ENCODE assay signal across 21 cellular contexts in genomic region chr15:38028869-38029268, GRCh38.
A peak's percentile ranks its signal among the peaks of the same experiment; 100 is the strongest.
DNase-seq lines count a peak whose midpoint lies in the region; ATAC-seq and TF ChIP-seq lines count a peak whose summit lies in the region.
"Had no signal": no experiment of that assay in that cellular context is flagged by ENCODE, and none has a peak within 500 bp of the region (broad histone marks: within the 10 kb centered on the region; RNA-seq: fewer than 3 reads in every experiment).

No MANE protein-coding gene starts in this region.

- no peaks in the 10 kb centered on the region for H3K36me3 ChIP-seq in PC-3 (ENCODE audit: low read depth, low read length)
- H3K36me3 ChIP-seq in osteoblast (ENCODE audit: insufficient read depth, low read length), result no peaks in the 10 kb centered on the region
- H3K36me3 ChIP-seq: gastroesophageal sphincter, right atrium auricular region, suprapubic skin had no signal

- POLR2A ChIA-PET in PC-3 (lab: Charles Lee; ENCODE audit: unreplicated experiment), result interaction anchor here (0.6 kb wide), 1 partner anchor 229 kb away, joined by 3 read pairs; no protein-coding TSS in a partner anchor

- no peaks in the 10 kb centered on the region for H3K9me2 ChIP-seq in PC-3 (replicated peaks; ENCODE audit: low read length)

- H3K79me2 ChIP-seq in PC-3 (ENCODE audit: low read length), result no peaks in the 10 kb centered on the region
- H3K79me2 ChIP-seq in osteoblast (ENCODE audit: insufficient read depth, low read length), result no peaks in the 10 kb centered on the region

- CTCF ChIA-PET in PC-3 (lab: Charles Lee), result interaction anchor here (0.6 kb wide), 1 partner anchor 369 kb away, joined by 3 read pairs; no protein-coding TSS in a partner anchor

- no peaks in the 10 kb centered on the region for H3F3A ChIP-seq in PC-3 (ENCODE audit: low read length, unreplicated experiment)

- peak; percentile 71 for ATAC-seq in PC-3
- ATAC-seq: gastroesophageal sphincter, HCT116, T-cell had no signal

- H3K9me3 ChIP-seq in PC-3 (ENCODE audit: low read length) (no peaks in the 10 kb centered on the region), osteoblast (ENCODE audit: low read depth, low read length) (no peaks in the 10 kb centered on the region)
- H3K9me3 ChIP-seq: gastroesophageal sphincter, right atrium auricular region, suprapubic skin had no signal

- peak; percentile 31 for TF ChIP-seq CTCF in AG10803 (conservative IDR thresholded peaks at IDR 0.05; ENCODE audit: low read length)
- TF ChIP-seq CTCF in PC-3 (conservative IDR thresholded peaks at IDR 0.05; ENCODE audit: low read depth, low read length), result peak; percentile 37; the same call in 1 of the 2 replicates
- peak; percentile 54 for TF ChIP-seq CTCF in osteoblast (IDR thresholded peaks at IDR 0.05; ENCODE audit: extremely low read depth, low read depth, low read length)

- H4K20me1 ChIP-seq in PC-3 (ENCODE audit: low read length) (no peaks in the 10 kb centered on the region), osteoblast (ENCODE audit: insufficient read depth, low read length) (no peaks in the 10 kb centered on the region)

- H3K9ac ChIP-seq in PC-3 (ENCODE audit: low read length), result no peak overlapping the region

- H3K27ac ChIP-seq in PC-3 (ENCODE audit: low read length) (no peak overlapping the region), osteoblast (ENCODE audit: low read depth, low read length) (no peak overlapping the region)
- H3K27ac ChIP-seq: gastroesophageal sphincter, right atrium auricular region, suprapubic skin had no signal

- no peak overlapping the region for H3K4me2 ChIP-seq in PC-3 (ENCODE audit: low read length)
- peak overlapping the region; percentile 33 for H3K4me2 ChIP-seq in osteoblast (ENCODE audit: insufficient read depth, low read length)

- intact Hi-C loops in PC-3 (cut with micrococcal nuclease), result no loop called here

- H2AFZ ChIP-seq in PC-3 (ENCODE audit: low read length) (peak overlapping the region; percentile 17; the same call in 1 of the 2 replicates), osteoblast (ENCODE audit: low read length) (no peak overlapping the region)

- no TSS peak for BruUV-seq in PC-3 (replicated peaks; lab: Mats Ljungman, UMichigan)

- H3K4me3 ChIP-seq in AG10803 (ENCODE audit: low read length) (no peak overlapping the region), PC-3 (ENCODE audit: low read length) (no peak overlapping the region), osteoblast (ENCODE audit: insufficient read depth, low read length) (no peak overlapping the region)
- H3K4me3 ChIP-seq: gastroesophageal sphincter, right atrium auricular region, suprapubic skin had no signal

- DNase-seq in AG10803 (ENCODE audit: low read depth) (no peak), PC-3 (peak; percentile 17), fibroblast of gingiva (ENCODE audit: low read depth) (peak; percentile 22), osteoblast (ENCODE audit: insufficient read length, low spot score, missing footprints) (peak; percentile 68), HK-2 (ENCODE audit: unreplicated experiment) (no peak), NCI-H1436 (lab: John Stamatoyannopoulos, UW) (no peak)
- no peak for DNase-seq in stimulated activated CD4-positive, alpha-beta T cell treated with anti-CD3 and anti-CD28 coated beads, Interleukin-1b, Interleukin-23, amount 100 ng/mL, for 48 hours
- no peak for DNase-seq in activated naive CD4-positive, alpha-beta T cell treated with Interleukin-2 at 50 U/mL for 16 hours
- DNase-seq: activated CD4-positive, alpha-beta T cell treated with anti-CD3 and anti-CD28 coated beads for 4 hours; cortex of kidney; kidney glomerular epithelial cell; naive B cell; NCI-H1105; NCI-H2107; NCI-H69; Right ventricle myocardium superior; T-cell had no signal

- H3K4me1 ChIP-seq in PC-3 (ENCODE audit: insufficient read depth, low read length), result peaks cover 6% of the 10 kb centered on the region
- H3K4me1 ChIP-seq in osteoblast (ENCODE audit: insufficient read depth, low read length), result peaks cover 23% of the 10 kb centered on the region
- H3K4me1 ChIP-seq: gastroesophageal sphincter, right atrium auricular region, suprapubic skin had no signal

- H3K27me3 ChIP-seq in PC-3 (ENCODE audit: low read length) (no peaks in the 10 kb centered on the region), osteoblast (ENCODE audit: insufficient read depth, low read length) (no peaks in the 10 kb centered on the region)
- H3K27me3 ChIP-seq: gastroesophageal sphincter, right atrium auricular region, suprapubic skin had no signal

Comparison
In these comparisons a context has a peak if more than half of its experiments do, and no peak if none do; other contexts are left out.
1. DNase-seq: peak in PC-3 (single experiment), fibroblast of gingiva (single experiment) and osteoblast (single experiment); none in AG10803 (single experiment), HK-2 (single experiment), stimulated activated CD4-positive, alpha-beta T cell treated with anti-CD3 and anti-CD28 coated beads, Interleukin-1b, Interleukin-23, amount 100 ng/mL, for 48 hours (single experiment), NCI-H1436 (single experiment) and activated naive CD4-positive, alpha-beta T cell treated with Interleukin-2 at 50 U/mL for 16 hours (single experiment).
2. Peak in every context shown above with its lines, with median percentiles within 50 percentile points of each other: CTCF ChIP-seq.